8 cellular contexts compared by ENCODE assay signal in the genomic region with DNA sequence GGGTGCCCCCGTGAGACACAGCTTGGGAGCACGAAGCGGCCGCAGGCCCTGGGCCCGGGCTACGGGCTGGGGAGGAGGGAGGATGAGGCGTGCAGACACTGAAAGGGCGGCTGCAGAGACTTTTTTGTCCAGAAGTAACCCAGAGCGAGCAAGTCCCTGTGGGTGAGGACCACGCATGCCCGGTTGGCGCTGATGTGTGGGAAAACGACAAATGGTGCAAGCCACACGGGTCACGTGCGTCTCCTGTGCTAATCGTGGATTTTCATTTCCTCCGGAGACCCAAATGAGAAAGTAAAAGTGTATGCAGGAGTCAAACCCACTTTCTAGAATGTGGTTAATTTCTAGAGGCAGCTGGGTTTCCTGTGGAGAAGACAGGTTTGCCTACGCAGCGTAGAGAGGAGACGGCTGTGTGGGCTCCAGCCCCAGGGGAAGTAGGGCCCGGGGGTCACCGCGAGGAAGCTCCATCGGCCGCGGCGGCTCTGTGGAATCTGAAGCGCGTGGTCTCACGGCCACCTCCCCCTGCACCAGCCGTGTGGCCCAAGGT. TPM values are rescaled to one million over a fixed set of nuclear protein-coding genes. Genes with fewer than 3 reads are reported as not detected.
DNase-seq lines count a peak whose midpoint lies in the region; ATAC-seq, FAIRE-seq and TF ChIP-seq lines count a peak whose summit lies in the region.

No MANE protein-coding gene starts in this region.

- CTCF ChIA-PET in activated CD8-positive, alpha-beta T cell treated with anti-CD3 and anti-CD28 coated beads for 36 hours (lab: Charles Lee) = interaction anchor here (1.0 kb wide), 1 partner anchor 32 kb away, joined by 4 read pairs; no protein-coding TSS in a partner anchor

- ATAC-seq in GM19324 (IDR thresholded peaks at IDR 0.05; ENCODE audit: low FRiP score, unreplicated experiment) (peak; percentile 92), HG03280 (IDR thresholded peaks at IDR 0.05; ENCODE audit: unreplicated experiment) (peak; percentile 73)
- ATAC-seq in activated CD8-positive, alpha-beta T cell treated with anti-CD3 and anti-CD28 coated beads for 36 hours = peak; percentile 95

- H3K36me3 ChIP-seq in kidney (ENCODE audit: control insufficient read depth in 1 of 2, insufficient read depth in 2 of 2, low read length in 2 of 2) = no peaks in the 10 kb centered on the region
- no peaks in the 10 kb centered on the region for H3K36me3 ChIP-seq in stomach
- H3K36me3 ChIP-seq in thyroid gland = no peaks in the 10 kb centered on the region

- H3K4me3 ChIP-seq in kidney (ENCODE audit: low read length in 2 of 2) = no peak overlapping the region
- peak overlapping the region in 3 of 4 donors; percentile 13 to 26 (median 15) for H3K4me3 ChIP-seq in stomach
- no peak overlapping the region for H3K4me3 ChIP-seq in thyroid gland (replicated peaks in 1 of 3)

- TF ChIP-seq POLR2A in stomach (IDR thresholded peaks at IDR 0.05) (no peak), thyroid gland (IDR thresholded peaks at IDR 0.05) (no peak)

- intact Hi-C loops in activated CD8-positive, alpha-beta T cell treated with anti-CD3 and anti-CD28 coated beads for 36 hours (cut with micrococcal nuclease) = no loop called here
- intact Hi-C loops in kidney (cut with DNase I) = no loop called here
- intact Hi-C loops in stomach (cut with DNase I; ENCODE audit: low total_unique reads) = no loop called here
- intact Hi-C loops in thyroid gland (cut with DNase I) = no loop called here

- peaks cover 5% of the 10 kb centered on the region for H3K36me3 Mint-ChIP-seq in activated CD8-positive, alpha-beta T cell treated with anti-CD3 and anti-CD28 coated beads for 36 hours (ENCODE audit: low read depth)
- no peaks in the 10 kb centered on the region for H3K36me3 Mint-ChIP-seq in HFFc6 (ENCODE audit: low read depth)

- no peak overlapping the region for H3K9ac ChIP-seq in kidney (ENCODE audit: low read length in 2 of 2)

- peak overlapping the region; percentile 75 for H3K27ac Mint-ChIP-seq in activated CD8-positive, alpha-beta T cell treated with anti-CD3 and anti-CD28 coated beads for 36 hours
- no peak overlapping the region for H3K27ac Mint-ChIP-seq in HFFc6

- FAIRE-seq in kidney (lab: Jason Lieb, UNC) = no peak

- H3K9me3 ChIP-seq in kidney (ENCODE audit: control insufficient read depth in 1 of 2, low read length in 2 of 2) (no peaks in the 10 kb centered on the region), stomach (no peaks in the 10 kb centered on the region), thyroid gland (no peaks in the 10 kb centered on the region)

- peak; percentile 92 for DNase-seq in activated CD8-positive, alpha-beta T cell treated with anti-CD3 and anti-CD28 coated beads for 36 hours
- DNase-seq in kidney = peak; percentile 76
- DNase-seq in stomach = no peak
- no peak for DNase-seq in kidney tubule cell (ENCODE audit: low spot score)
- no peak for DNase-seq in thyroid gland
- no peak for DNase-seq in HFFc6

- POLR2A ChIA-PET in activated CD8-positive, alpha-beta T cell treated with anti-CD3 and anti-CD28 coated beads for 36 hours (lab: Charles Lee) = interaction anchor here (0.6 to 1.8 kb wide), 8 partner anchors 9 to 155 kb away, joined by 3 to 5 read pairs (median 4); no protein-coding TSS in a partner anchor

- H3K4me1 Mint-ChIP-seq in activated CD8-positive, alpha-beta T cell treated with anti-CD3 and anti-CD28 coated beads for 36 hours (ENCODE audit: low read depth) = peaks cover 26% of the 10 kb centered on the region
- H3K4me1 Mint-ChIP-seq in HFFc6 (ENCODE audit: low read depth) = peaks cover 8% of the 10 kb centered on the region

- no peak for TF ChIP-seq EP300 in stomach (IDR thresholded peaks at IDR 0.05)

- no peak for TF ChIP-seq CTCF in activated CD8-positive, alpha-beta T cell treated with anti-CD3 and anti-CD28 coated beads for 36 hours (IDR thresholded peaks at IDR 0.05)
- no peak for TF ChIP-seq CTCF in kidney (IDR thresholded peaks at IDR 0.05; ENCODE audit: borderline replicate concordance, extremely low read depth, insufficient read depth)
- TF ChIP-seq CTCF in stomach (IDR thresholded peaks at IDR 0.05) = no peak
- no peak for TF ChIP-seq CTCF in thyroid gland (IDR thresholded peaks at IDR 0.05)
- no peak for TF ChIP-seq CTCF in HFFc6 (IDR thresholded peaks at IDR 0.05)

- WGBS in stomach, 5 donors = 68 to 88% (median 78%) methylated on average over 24 to 32 of the region's 32 CpGs
- WGBS in thyroid gland, 2 donors = 82 to 89% methylated on average over 31 to 32 of the region's 32 CpGs

- H3K4me3 Mint-ChIP-seq in activated CD8-positive, alpha-beta T cell treated with anti-CD3 and anti-CD28 coated beads for 36 hours = peak overlapping the region; percentile 65
- H3K4me3 Mint-ChIP-seq in HFFc6 = no peak overlapping the region

- H3K27me3 ChIP-seq in stomach (peaks cover 0 to 22% (median 0%) of the 10 kb centered on the region in 3 donors), thyroid gland (no peaks in the 10 kb centered on the region)

- H3K27ac ChIP-seq in kidney (ENCODE audit: low read depth in 2 of 2, low read length in 2 of 2) = no peak overlapping the region
- H3K27ac ChIP-seq in stomach = no peak overlapping the region
- H3K27ac ChIP-seq in thyroid gland = no peak overlapping the region

- H3K4me1 ChIP-seq in kidney (ENCODE audit: control insufficient read depth in 1 of 2, insufficient read depth in 1 of 2, low read depth in 1 of 2, low read length in 2 of 2) (peaks cover 0 to 4% of the 10 kb centered on the region in 2 donors), stomach (peaks cover 0 to 7% (median 6%) of the 10 kb centered on the region in 4 donors), thyroid gland (peaks cover 19 to 20% of the 10 kb centered on the region in 2 donors)

- H3K27me3 Mint-ChIP-seq in activated CD8-positive, alpha-beta T cell treated with anti-CD3 and anti-CD28 coated beads for 36 hours = no peaks in the 10 kb centered on the region
- H3K27me3 Mint-ChIP-seq in HFFc6 (ENCODE audit: insufficient read depth) = peaks cover 24% of the 10 kb centered on the region

- H3K9me3 Mint-ChIP-seq in activated CD8-positive, alpha-beta T cell treated with anti-CD3 and anti-CD28 coated beads for 36 hours = peaks cover 9% of the 10 kb centered on the region
- H3K9me3 Mint-ChIP-seq in HFFc6 = no peaks in the 10 kb centered on the region

RNA-seq across cellular contexts. Expression of a gene that starts 19.0 kb away (rescaled TPM):
- 1 to 10 TPM; 1.9 to 2.4 TPM for total RNA-seq in activated CD8-positive, alpha-beta T cell treated with anti-CD3 and anti-CD28 coated beads for 36 hours
- 11.9 TPM for total RNA-seq in kidney
- polyA plus RNA-seq in kidney (ENCODE audit: insufficient read depth, low read depth, low replicate concordance) = 4.5 TPM
- total RNA-seq in stomach = 10 to 100 TPM in 2 of 5 donors, 1 to 10 TPM in 2, not detected in 1; 4.2 to 38.5 (median 9.6) TPM
- polyA plus RNA-seq in stomach = 10 to 100 TPM in 1 of 3 donors, 1 to 10 TPM in 2; 3.4 to 14.1 (median 5.5) TPM
- total RNA-seq in thyroid gland = 10 to 100 TPM in 3 of 4 donors, 1 to 10 TPM in 1; 6.6 to 14.9 (median 11.5) TPM
- total RNA-seq in HFFc6 (2021; fragmentation: NEBNext Ultra II Directional; extraction: Animal tissue kit (Norgen Biotek cat#: 25700)) = under 1 TPM; 0.26 to 0.83 (median 0.36) TPM

RNA-seq across cellular contexts. Expression of a gene that starts 34.7 kb away (rescaled TPM):
- 10 to 100 TPM; 19.0 to 19.5 TPM for total RNA-seq in activated CD8-positive, alpha-beta T cell treated with anti-CD3 and anti-CD28 coated beads for 36 hours
- 34.8 TPM for total RNA-seq in kidney
- 16.5 TPM for polyA plus RNA-seq in kidney (ENCODE audit: insufficient read depth, low read depth, low replicate concordance)
- 10 to 100 TPM; 26.4 to 66.5 (median 29.9) TPM for total RNA-seq in stomach
- polyA plus RNA-seq in stomach = 1 to 10 TPM; 6.4 to 9.9 (median 9.4) TPM
- 10 to 100 TPM; 26.9 to 38.4 (median 27.7) TPM for total RNA-seq in thyroid gland
- total RNA-seq in HFFc6 (2021; fragmentation: NEBNext Ultra II Directional; extraction: Animal tissue kit (Norgen Biotek cat#: 25700)) = 10 to 100 TPM; 33.3 to 36.6 (median 35.4) TPM

Comparison
In these comparisons a context has a peak if more than half of its experiments do, and no peak if none do; other contexts are left out.
1. DNase-seq: peak in activated CD8-positive, alpha-beta T cell treated with anti-CD3 and anti-CD28 coated beads for 36 hours (single experiment) and kidney (single experiment); none in stomach (single experiment), kidney tubule cell (single experiment), thyroid gland (0 of 2) and HFFc6 (single experiment).
2. H3K4me3 ChIP-seq: peak in stomach (3 of 4); none in kidney (0 of 2) and thyroid gland (0 of 3).
3. Peak in every context shown above with its lines, with median percentiles within 50 percentile points of each other: ATAC-seq.